Comparison of ENCODE assay signal across 17 cellular contexts in the genomic region with DNA sequence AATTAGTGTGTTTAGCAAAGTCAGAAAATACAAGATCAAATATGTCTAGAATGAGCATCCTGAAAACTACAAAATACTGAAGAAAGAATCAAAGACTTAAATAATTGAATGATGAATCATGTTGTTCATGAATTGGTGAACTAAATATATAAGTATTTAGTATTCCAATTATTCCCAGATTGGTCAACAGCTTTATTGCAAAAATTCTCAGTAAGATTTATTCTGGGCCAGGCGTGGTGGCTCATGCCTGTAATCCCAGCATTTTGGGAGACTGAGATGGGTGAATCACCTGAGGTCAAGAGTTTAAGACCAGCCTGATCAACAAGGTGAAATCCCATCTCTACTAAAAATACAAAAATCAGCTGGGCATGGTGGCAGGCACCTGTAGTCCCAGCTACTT.
DNase-seq lines count a peak whose midpoint lies in the region; ATAC-seq and TF ChIP-seq lines count a peak whose summit lies in the region.
"Had no signal": no experiment of that assay in that cellular context is flagged by ENCODE, and none has a peak within 500 bp of the region (broad histone marks: within the 10 kb centered on the region; RNA-seq: fewer than 3 reads in every experiment).

No MANE protein-coding gene starts in this region.

- H3K9ac ChIP-seq in HCT116 (ENCODE audit: low read length) = no peak overlapping the region
- H3K9ac ChIP-seq: BLaER1 had no signal

- H3K27me3 ChIP-seq in HCT116 (ENCODE audit: insufficient read depth, low read length) (no peaks in the 10 kb centered on the region), RWPE2 (ENCODE audit: insufficient read depth, poor library complexity, severe bottlenecking) (no peaks in the 10 kb centered on the region), foreskin keratinocyte (no peaks in the 10 kb centered on the region), ascending aorta (no peaks in the 10 kb centered on the region)
- H3K27me3 ChIP-seq: BLaER1, MG63, Peyer's patch had no signal

- H3K9me3 ChIP-seq in HCT116 (ENCODE audit: control insufficient read depth in 1 of 2, insufficient read depth in 1 of 2, low read depth in 1 of 2, low read length in 2 of 2) = no peaks in the 10 kb centered on the region
- no peaks in the 10 kb centered on the region for H3K9me3 ChIP-seq in RWPE2 (ENCODE audit: severe bottlenecking)
- no peaks in the 10 kb centered on the region for H3K9me3 ChIP-seq in ascending aorta
- H3K9me3 ChIP-seq: A549, BLaER1, MG63, Peyer's patch had no signal

- TF ChIP-seq CTCF in HCT116 (IDR thresholded peaks at IDR 0.05 in 2 of 3, conservative IDR thresholded peaks at IDR 0.05 in 1 of 3; ENCODE audit: borderline replicate concordance in 1 of 3, insufficient read depth in 1 of 3, low read depth in 2 of 3, low read length in 2 of 3) (no peak), RWPE2 (IDR thresholded peaks at IDR 0.05; ENCODE audit: poor library complexity, severe bottlenecking) (no peak), foreskin keratinocyte (conservative IDR thresholded peaks at IDR 0.05) (no peak), ascending aorta (IDR thresholded peaks at IDR 0.05) (no peak)

- H3K79me2 ChIP-seq in HCT116 (ENCODE audit: insufficient read depth, low read length) = no peaks in the 10 kb centered on the region

- POLR2A ChIA-PET in HCT116 (lab: Charles Lee) = no interaction called here

- peaks cover 0 to 15% of the 10 kb centered on the region in 2 experiments; a peak in 1 of 4 replicates for H3K36me3 ChIP-seq in HCT116 (ENCODE audit: control insufficient read depth in 1 of 2, insufficient read depth in 2 of 2, low read length in 2 of 2)
- no peaks in the 10 kb centered on the region for H3K36me3 ChIP-seq in RWPE2 (ENCODE audit: low read depth)
- H3K36me3 ChIP-seq in ascending aorta = no peaks in the 10 kb centered on the region
- H3K36me3 ChIP-seq: BLaER1, MG63, Peyer's patch had no signal

- RAD21 ChIA-PET in HCT116 (lab: Charles Lee; ENCODE audit: low non-redundant PET in 1 of 2, low total read pairs in 2 of 2, uncharacterized antibody in 2 of 2, unreplicated experiment in 2 of 2) = no interaction called here

- intact Hi-C loops in HCT116 (cut with micrococcal nuclease) = no loop called here
- intact Hi-C loops in ascending aorta (cut with DNase I) = no loop called here

- BruUV-seq in HCT116 (replicated peaks; lab: Mats Ljungman, UMichigan) = no TSS peak

- peak; percentile 55 for DNase-seq in EH (ENCODE audit: low read depth)
- DNase-seq in HCT116 (ENCODE audit: low read depth, low spot score) = no peak
- DNase-seq in RWPE2 (ENCODE audit: low spot score) = no peak
- peak; percentile 18 to 33 for DNase-seq in foreskin keratinocyte
- no peak for DNase-seq in ascending aorta (ENCODE audit: low spot score in 2 of 2)
- DNase-seq in COR-L47 (lab: John Stamatoyannopoulos, UW) = no peak
- DNase-seq: Calu3; CD4-positive, alpha-beta memory T cell; H9; MG63; NCI-H1092 treated with DMSO at 0.1 percent for 48 hours; NCI-H2081 treated with DMSO at 0.1 percent for 48 hours; Peyer's patch had no signal

- H3K27ac ChIP-seq in HCT116 (ENCODE audit: low read depth, low read length) = no peak overlapping the region; the same call in 1 of the 2 replicates
- no peak overlapping the region for H3K27ac ChIP-seq in RWPE2 (ENCODE audit: poor library complexity, severe bottlenecking)
- H3K27ac ChIP-seq in foreskin keratinocyte = no peak overlapping the region
- no peak overlapping the region for H3K27ac ChIP-seq in ascending aorta
- H3K27ac ChIP-seq: A549, BLaER1, Peyer's patch had no signal

- no peaks in the 10 kb centered on the region for H3K9me2 ChIP-seq in HCT116 (ENCODE audit: insufficient read depth)

- H3K4me3 ChIP-seq in HCT116 (replicated peaks in 1 of 2; ENCODE audit: low read depth in 1 of 2, low read length in 2 of 2) = no peak overlapping the region
- H3K4me3 ChIP-seq in RWPE2 (ENCODE audit: severe bottlenecking) = no peak overlapping the region
- H3K4me3 ChIP-seq in ascending aorta = no peak overlapping the region
- H3K4me3 ChIP-seq: A549, BLaER1, MG63, Peyer's patch had no signal

- no peak overlapping the region for H2AFZ ChIP-seq in HCT116 (ENCODE audit: low read depth, low read length, poor library complexity, severe bottlenecking)

- CTCF ChIA-PET in HCT116 (lab: Charles Lee) = no interaction called here

- no peak for TF ChIP-seq POLR2A in HCT116 (IDR thresholded peaks at IDR 0.05; ENCODE audit: borderline replicate concordance, extremely low read depth, insufficient read depth, insufficient read length)

- no peaks in the 10 kb centered on the region for H4K20me1 ChIP-seq in HCT116 (ENCODE audit: insufficient read depth)
- H4K20me1 ChIP-seq: BLaER1 had no signal

- TF ChIP-seq RAD21 in HCT116 (IDR thresholded peaks at IDR 0.05; ENCODE audit: low read depth) = no peak

- ATAC-seq in HCT116 (no peak), RWPE2 (ENCODE audit: low read depth) (peak; percentile 50; the same call in 1 of the 3 replicates), foreskin keratinocyte (no peak), HG02938 (IDR thresholded peaks at IDR 0.05; ENCODE audit: unreplicated experiment) (no peak)
- ATAC-seq: A549, Right ventricle myocardium inferior had no signal

- 0 out of 2 replicates have a peak overlapping the region, but pooled peaks have one; percentile 5 for H3K4me2 ChIP-seq in HCT116 (ENCODE audit: low read length)
- H3K4me2 ChIP-seq: A549, BLaER1 had no signal

- peaks cover 3 to 18% of the 10 kb centered on the region in 2 experiments; a peak in 3 of 4 replicates for H3K4me1 ChIP-seq in HCT116 (ENCODE audit: control insufficient read depth in 1 of 2, insufficient read depth in 2 of 2, low read length in 2 of 2)
- no peaks in the 10 kb centered on the region for H3K4me1 ChIP-seq in RWPE2 (ENCODE audit: insufficient read depth, poor library complexity, severe bottlenecking)
- no peaks in the 10 kb centered on the region for H3K4me1 ChIP-seq in foreskin keratinocyte
- no peaks in the 10 kb centered on the region for H3K4me1 ChIP-seq in ascending aorta
- H3K4me1 ChIP-seq: A549, BLaER1, Peyer's patch had no signal

TF ChIP-seq in HCT116, 20 proteins besides CTCF, POLR2A, EP300 and RAD21:
- TF ChIP-seq, protein P1, sequence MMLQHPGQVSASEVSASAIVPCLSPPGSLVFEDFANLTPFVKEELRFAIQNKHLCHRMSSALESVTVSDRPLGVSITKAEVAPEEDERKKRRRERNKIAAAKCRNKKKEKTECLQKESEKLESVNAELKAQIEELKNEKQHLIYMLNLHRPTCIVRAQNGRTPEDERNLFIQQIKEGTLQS (IDR thresholded peaks at IDR 0.05) = no peak
- no peak for TF ChIP-seq CBX3 (IDR thresholded peaks at IDR 0.05; ENCODE audit: low read depth)
- no peak for TF ChIP-seq POLR2AphosphoS5 (IDR thresholded peaks at IDR 0.05; ENCODE audit: low read depth, low read length)
- TF ChIP-seq CEBPB (IDR thresholded peaks at IDR 0.05; ENCODE audit: low read depth) = no peak
- TF ChIP-seq EGR1 (IDR thresholded peaks at IDR 0.05; ENCODE audit: low read depth) = no peak
- TF ChIP-seq EZH2phosphoT487 (IDR thresholded peaks at IDR 0.05; ENCODE audit: borderline replicate concordance) = no peak

Comparison
In these comparisons a context has a peak if more than half of its experiments do, and no peak if none do; other contexts are left out.
1. DNase-seq: peak in EH (single experiment) and foreskin keratinocyte (2 of 2); none in HCT116 (single experiment), RWPE2 (single experiment), ascending aorta (0 of 2) and COR-L47 (single experiment).